In genomic region chr1:113057006-113057405, GRCh38 we compare ENCODE assay signal across 15 cellular contexts. TPM values are rescaled to one million over a fixed set of nuclear protein-coding genes. Genes with fewer than 3 reads are reported as not detected.
A peak's percentile ranks its signal among the peaks of the same experiment; 100 is the strongest.
DNase-seq lines count a peak whose midpoint lies in the region; ATAC-seq, FAIRE-seq and TF ChIP-seq lines count a peak whose summit lies in the region.
"Had no signal": no experiment of that assay in that cellular context is flagged by ENCODE, and none has a peak within 500 bp of the region (broad histone marks: within the 10 kb centered on the region; RNA-seq: fewer than 3 reads in every experiment).

No MANE protein-coding gene starts in this region.

- H3K9me3 ChIP-seq in HepG2 (ENCODE audit: low read length): no peaks in the 10 kb centered on the region
- H3K9me3 ChIP-seq in transverse colon: no peaks in the 10 kb centered on the region
- H3K9me3 ChIP-seq: adrenal gland, MG63, suprapubic skin had no signal

- H3K9me3 Mint-ChIP-seq in activated B cell treated with CpG ODN at 0.5 μM for 24 hours: no peaks in the 10 kb centered on the region
- H3K9me3 Mint-ChIP-seq in activated CD4-positive, alpha-beta memory T cell treated with anti-CD3 and anti-CD28 coated beads for 36 hours: no peaks in the 10 kb centered on the region

- H3K36me3 ChIP-seq in HepG2 (replicated peaks in 1 of 2; ENCODE audit: control insufficient read depth in 1 of 2, insufficient read depth in 2 of 2, low read length in 2 of 2) (no peaks in the 10 kb centered on the region), transverse colon (no peaks in the 10 kb centered on the region)
- H3K36me3 ChIP-seq: adrenal gland, MG63, suprapubic skin had no signal

- peak; percentile 18 for DNase-seq in NCI-H748 (lab: John Stamatoyannopoulos, UW; ENCODE audit: unreplicated experiment)
- DNase-seq in NCI-H748 treated with DMSO at 0.1 percent for 48 hours (lab: John Stamatoyannopoulos, UW): no peak
- DNase-seq in activated B cell treated with CpG ODN at 0.5 μM for 24 hours: no peak
- no peak for DNase-seq in HepG2 (ENCODE audit: low spot score)
- peak; percentile 21 for DNase-seq in transverse colon
- DNase-seq in T-helper 9 cell: no peak
- no peak for DNase-seq in activated CD4-positive, alpha-beta memory T cell treated with anti-CD3 and anti-CD28 coated beads for 36 hours
- DNase-seq: activated CD8-positive, alpha-beta memory T cell treated with anti-CD3 and anti-CD28 coated beads, Interleukin-2, amount 10 ng/mL, durations not matched to agents 7 days and 5 days; DMS79; MG63; T-helper 17 cell had no signal

- H3K4me1 Mint-ChIP-seq in activated B cell treated with CpG ODN at 0.5 μM for 24 hours: peaks cover 21% of the 10 kb centered on the region
- H3K4me1 Mint-ChIP-seq in activated CD4-positive, alpha-beta memory T cell treated with anti-CD3 and anti-CD28 coated beads for 36 hours (ENCODE audit: low read depth): no peaks in the 10 kb centered on the region

- H3K27me3 ChIP-seq in HepG2 (ENCODE audit: control insufficient read depth in 1 of 2, insufficient read depth in 2 of 2, low read length in 2 of 2): no peaks in the 10 kb centered on the region
- no peaks in the 10 kb centered on the region for H3K27me3 ChIP-seq in transverse colon
- H3K27me3 ChIP-seq: adrenal gland, MG63, suprapubic skin had no signal

- no peak for TF ChIP-seq EP300 in HepG2 (IDR thresholded peaks at IDR 0.05; ENCODE audit: low read depth in 2 of 2, low read length in 2 of 2)
- no peak for TF ChIP-seq EP300 in HepG2 (CRISPR knock-in tag; IDR thresholded peaks at IDR 0.05; ENCODE audit: borderline replicate concordance)
- TF ChIP-seq EP300 in transverse colon (IDR thresholded peaks at IDR 0.05; ENCODE audit: low read depth): no peak

- FAIRE-seq in HepG2 (lab: Jason Lieb, UNC): no peak

- H3K79me2 ChIP-seq in HepG2 (ENCODE audit: insufficient read depth, low read length): no peaks in the 10 kb centered on the region

- TF ChIP-seq CTCF in activated B cell treated with CpG ODN at 0.5 μM for 24 hours (IDR thresholded peaks at IDR 0.05): no peak
- TF ChIP-seq CTCF in HepG2 (CRISPR knock-in tag; IDR thresholded peaks at IDR 0.05): peak; percentile 31; the same call in 1 of the 2 replicates
- TF ChIP-seq CTCF in transverse colon (IDR thresholded peaks at IDR 0.05): no peak

- no peak for ATAC-seq in activated B cell treated with CpG ODN at 0.5 μM for 24 hours (ENCODE audit: low read depth)
- ATAC-seq in HepG2: peak; percentile 25; the same call in 1 of the 3 replicates
- ATAC-seq in HG02678 (IDR thresholded peaks at IDR 0.05; ENCODE audit: unreplicated experiment): no peak
- ATAC-seq: activated CD8-positive, alpha-beta memory T cell treated with anti-CD3 and anti-CD28 coated beads, Interleukin-2, amount 10 ng/mL, durations not matched to agents 7 days and 5 days; T-helper 17 cell had no signal

- H3K4me1 ChIP-seq in HepG2 (ENCODE audit: insufficient read depth, low read length) (peaks cover 45% of the 10 kb centered on the region), transverse colon (peaks cover 0 to 52% (median 22%) of the 10 kb centered on the region in 4 donors)
- H3K4me1 ChIP-seq: adrenal gland, suprapubic skin had no signal

- H3K4me2 ChIP-seq in HepG2 (ENCODE audit: low read depth, low read length): no peak overlapping the region

- peak overlapping the region; percentile 35 for H3K27ac Mint-ChIP-seq in activated B cell treated with CpG ODN at 0.5 μM for 24 hours
- no peak overlapping the region for H3K27ac Mint-ChIP-seq in activated CD4-positive, alpha-beta memory T cell treated with anti-CD3 and anti-CD28 coated beads for 36 hours
- H3K27ac Mint-ChIP-seq: T-helper 17 cell had no signal

- H3K36me3 Mint-ChIP-seq in activated B cell treated with CpG ODN at 0.5 μM for 24 hours (ENCODE audit: low read depth): no peaks in the 10 kb centered on the region
- H3K36me3 Mint-ChIP-seq in activated CD4-positive, alpha-beta memory T cell treated with anti-CD3 and anti-CD28 coated beads for 36 hours: no peaks in the 10 kb centered on the region
- H3K36me3 Mint-ChIP-seq: activated CD8-positive, alpha-beta memory T cell treated with anti-CD3 and anti-CD28 coated beads, Interleukin-2, amount 10 ng/mL, durations not matched to agents 7 days and 5 days had no signal

- POLR2A ChIA-PET in activated B cell treated with CpG ODN at 0.5 μM for 24 hours (lab: Charles Lee): interaction anchor here (1.1 to 1.4 kb wide), 2 partner anchors 16 to 101 kb away, joined by 3 to 4 read pairs; partner anchors contain the start of genes LRIG2 and SLC16A1
- POLR2A ChIA-PET in HepG2 (lab: Yijun Ruan, JAX): interaction anchor here (1.7 kb wide), 1 partner anchor 15 kb away, joined by 8 read pairs; no protein-coding TSS in a partner anchor
- POLR2A ChIA-PET in activated CD4-positive, alpha-beta memory T cell treated with anti-CD3 and anti-CD28 coated beads for 36 hours (lab: Charles Lee): interaction anchor here (0.5 to 0.6 kb wide), 2 partner anchors 40 to 202 kb away, joined by 3 to 4 read pairs; no protein-coding TSS in a partner anchor

- intact Hi-C loops in activated B cell treated with CpG ODN at 0.5 μM for 24 hours (cut with micrococcal nuclease) (no loop called here), HepG2 (cut with micrococcal nuclease; ENCODE audit: unreplicated experiment) (no loop called here), transverse colon (cut with DNase I; ENCODE audit: low total_unique reads) (no loop called here)
- intact Hi-C loops in activated CD4-positive, alpha-beta memory T cell treated with anti-CD3 and anti-CD28 coated beads for 36 hours (cut with micrococcal nuclease): no loop called here

- H3K9ac ChIP-seq in HepG2 (ENCODE audit: insufficient read depth, low read depth, low read length): no peak overlapping the region

- in situ Hi-C loops in HepG2 (cut with HindIII; ENCODE audit: extremely low pct_ligation_motif_present, low pct_unique_long_range_greater_than_20kb): no loop called here
- in situ Hi-C loops in transverse colon (cut with MboI; ENCODE audit: low pct_ligation_motif_present in 1 of 4, low pct_unique_long_range_greater_than_20kb in 1 of 4, low sequenced_read_pairs in 3 of 4): loop anchor here in 2 of 4 donors (10.0 to 25.0 kb wide), 2 partner anchors 332 to 345 kb away; partner anchors contain the start of genes PPM1J (in 1 of the 2) and RHOC (in 1 of the 2)

- H2AFZ ChIP-seq in HepG2 (ENCODE audit: low read length): no peak overlapping the region

- H3K27me3 Mint-ChIP-seq in activated B cell treated with CpG ODN at 0.5 μM for 24 hours: no peaks in the 10 kb centered on the region
- H3K27me3 Mint-ChIP-seq in activated CD4-positive, alpha-beta memory T cell treated with anti-CD3 and anti-CD28 coated beads for 36 hours: no peaks in the 10 kb centered on the region
- H3K27me3 Mint-ChIP-seq: activated CD8-positive, alpha-beta memory T cell treated with anti-CD3 and anti-CD28 coated beads, Interleukin-2, amount 10 ng/mL, durations not matched to agents 7 days and 5 days; T-helper 17 cell had no signal

- peak overlapping the region; percentile 50 for H3K4me3 Mint-ChIP-seq in activated B cell treated with CpG ODN at 0.5 μM for 24 hours
- H3K4me3 Mint-ChIP-seq in activated CD4-positive, alpha-beta memory T cell treated with anti-CD3 and anti-CD28 coated beads for 36 hours: no peak overlapping the region
- H3K4me3 Mint-ChIP-seq: activated CD8-positive, alpha-beta memory T cell treated with anti-CD3 and anti-CD28 coated beads, Interleukin-2, amount 10 ng/mL, durations not matched to agents 7 days and 5 days; T-helper 17 cell had no signal

- TF ChIP-seq RAD21 in HepG2 (CRISPR knock-in tag; IDR thresholded peaks at IDR 0.05): no peak

- TF ChIP-seq POLR2A in HepG2 (IDR thresholded peaks at IDR 0.05; ENCODE audit: insufficient read depth in 1 of 2, low read depth in 2 of 2, low read length in 2 of 2) (no peak), transverse colon (IDR thresholded peaks at IDR 0.05) (no peak)

- CTCF ChIA-PET in activated B cell treated with CpG ODN at 0.5 μM for 24 hours (lab: Charles Lee) (interaction anchor here (1.2 to 1.6 kb wide), 3 partner anchors 14 to 1226 kb away, joined by 3 to 9 read pairs (median 4); partner anchors contain the start of gene LRIG2), HepG2 (lab: Yijun Ruan, JAX; ENCODE audit: low intra/inter-chr PET ratio, low total read pairs) (no interaction called here)
- CTCF ChIA-PET in activated CD4-positive, alpha-beta memory T cell treated with anti-CD3 and anti-CD28 coated beads for 36 hours (lab: Charles Lee): interaction anchor here (0.6 to 4.7 kb wide), 4 partner anchors 9 to 18 kb away, joined by 3 to 34 read pairs (median 5); partner anchors contain the start of gene LRIG2

- BruUV-seq in HepG2 (replicated peaks; lab: Mats Ljungman, UMichigan): no TSS peak

- H3K4me3 ChIP-seq in HepG2 (replicated peaks in 1 of 3; ENCODE audit: insufficient read depth in 1 of 3, low read depth in 2 of 3, low read length in 3 of 3) (no peak overlapping the region), transverse colon (no peak overlapping the region)
- H3K4me3 ChIP-seq: adrenal gland, lung, MG63, suprapubic skin had no signal

- H4K20me1 ChIP-seq in HepG2 (ENCODE audit: insufficient read depth, low read length): no peaks in the 10 kb centered on the region

- WGBS in HepG2 (ENCODE audit: low lambda C conversion rate): 0% methylated on average over 1 of the region's 2 CpGs
- WGBS in transverse colon (ENCODE audit: low coverage in 1 of 2), 2 donors: 48 to 56% methylated on average over 2 of the region's 2 CpGs

- no peak overlapping the region for H3K27ac ChIP-seq in HepG2 (ENCODE audit: extremely low read length, insufficient read depth, low read length)
- H3K27ac ChIP-seq in transverse colon: peak overlapping the region in 3 of 4 donors; percentile 55 to 70 (median 64)
- H3K27ac ChIP-seq: adrenal gland, suprapubic skin had no signal

RNA-seq across cellular contexts. Expression of gene LRIG2, which starts 16.0 kb away (rescaled TPM):
- 23.8 and 30.7 TPM in 2 replicates for total RNA-seq in activated B cell treated with CpG ODN at 0.5 μM for 24 hours
- total RNA-seq in HepG2 (2016; rRNA removed; fragmentation: Illumina TruSeq; extraction: Trizol): 3.3 and 8.1 TPM in 2 replicates
- 3.3 and 3.6 TPM in 2 replicates for total RNA-seq in HepG2 (2016; cell fraction: cytosol; rRNA removed; fragmentation: Illumina TruSeq; extraction: Trizol; ENCODE audit: low read depth)
- 4.1 and 7.4 TPM in 2 replicates for total RNA-seq in HepG2 (2016; cell fraction: insoluble cytoplasmic fraction; rRNA removed; fragmentation: Illumina TruSeq; extraction: Trizol)
- 3.8 and 4.3 TPM in 2 replicates for total RNA-seq in HepG2 (2016; cell fraction: membrane; rRNA removed; fragmentation: Illumina TruSeq; extraction: Trizol)
- total RNA-seq in HepG2 (2016; cell fraction: nucleus; rRNA removed; fragmentation: Illumina TruSeq; extraction: Trizol): 13.3 and 14.4 TPM in 2 replicates
- 12.2 and 14.2 TPM in 2 replicates for polyA plus RNA-seq in HepG2 (2011; rRNA removed)
- 6.7 and 8.7 TPM in 2 replicates for polyA plus RNA-seq in HepG2 (2011; cell fraction: cytosol; rRNA removed)
- polyA plus RNA-seq in HepG2 (2011; cell fraction: nucleus; rRNA removed): 16.4 and 16.6 TPM in 2 replicates
- 6.2 and 6.8 TPM in 2 replicates for polyA plus RNA-seq in HepG2 (2012)
- polyA plus RNA-seq in HepG2 (2016; cell fraction: cytosol; fragmentation: Illumina TruSeq; extraction: Trizol; ENCODE audit: low read depth): 0.43 and 0.47 TPM in 2 replicates
- 1.8 and 2.6 TPM in 2 replicates for polyA plus RNA-seq in HepG2 (2016; cell fraction: insoluble cytoplasmic fraction; fragmentation: Illumina TruSeq; extraction: Trizol; ENCODE audit: low read depth)
- 0.72 and 0.82 TPM in 2 replicates for polyA plus RNA-seq in HepG2 (2016; cell fraction: membrane; fragmentation: Illumina TruSeq; extraction: Trizol; ENCODE audit: low read depth)
- polyA plus RNA-seq in HepG2 (2016; cell fraction: nucleus; fragmentation: Illumina TruSeq; extraction: Trizol; ENCODE audit: insufficient read depth, low read depth): 18.2 and 20.6 TPM in 2 replicates
- polyA minus RNA-seq in HepG2 (2011; rRNA and poly(A)+ RNA removed; ENCODE audit: low replicate concordance): 21.0 and 29.4 TPM in 2 replicates
- 9.3 and 12.0 TPM in 2 replicates for polyA minus RNA-seq in HepG2 (2011; cell fraction: cytosol; rRNA and poly(A)+ RNA removed)
- 31.7 and 34.6 TPM in 2 replicates for polyA minus RNA-seq in HepG2 (2011; cell fraction: nucleus; rRNA and poly(A)+ RNA removed)
- 10 to 100 TPM in 3 of 4 donors, 1 to 10 TPM in 1; 9.4 to 43.7 (median 27.2) TPM for total RNA-seq in transverse colon
- total RNA-seq in activated CD4-positive, alpha-beta memory T cell treated with anti-CD3 and anti-CD28 coated beads for 36 hours: 1 to 10 TPM; 7.1 to 8.3 TPM

Comparison
In these comparisons a context has a peak if more than half of its experiments do, and no peak if none do; other contexts are left out.
1. DNase-seq: peak in NCI-H748 (single experiment) and transverse colon (single experiment); none in NCI-H748 treated with DMSO at 0.1 percent for 48 hours (single experiment), activated B cell treated with CpG ODN at 0.5 μM for 24 hours (single experiment), HepG2 (single experiment), T-helper 9 cell (single experiment) and activated CD4-positive, alpha-beta memory T cell treated with anti-CD3 and anti-CD28 coated beads for 36 hours (single experiment).